ENCODE assay signal across 1 cellular context in the genomic region with DNA sequence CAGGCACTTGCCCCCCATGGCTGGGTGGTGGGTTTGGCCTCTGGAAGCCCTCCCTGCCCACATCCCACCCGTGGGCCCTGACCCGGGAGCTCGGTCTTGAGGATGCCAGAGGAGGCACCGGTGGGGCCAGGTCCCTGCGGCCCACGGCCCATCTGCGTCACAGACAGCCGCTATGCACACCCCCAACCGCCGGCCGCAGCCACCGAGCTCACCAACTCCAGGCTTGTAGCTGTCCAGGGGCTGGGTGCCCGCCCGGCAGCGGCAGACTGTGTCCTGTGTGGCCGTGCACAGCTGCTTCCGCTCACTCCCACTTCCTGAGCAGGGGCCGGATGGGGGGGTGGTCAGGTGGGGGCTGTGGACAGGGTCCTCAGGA.
TF ChIP-seq lines count a peak whose summit lies in the region.

No MANE protein-coding gene starts in this region.

TF ChIP-seq in GM12878, 131 proteins besides CTCF, POLR2A, EP300 and RAD21 (continued from another document):
- TF ChIP-seq RUNX3 (IDR thresholded peaks at IDR 0.05; ENCODE audit: low read length) (peak; percentile 16; the same call in 1 of the 2 replicates), TARDBP (IDR thresholded peaks at IDR 0.05; ENCODE audit: borderline replicate concordance) (no peak), CHD1 (IDR thresholded peaks at IDR 0.05; ENCODE audit: low read depth, low read length) (no peak), FOXK2 (IDR thresholded peaks at IDR 0.05) (no peak), STAT3 (IDR thresholded peaks at IDR 0.05; ENCODE audit: low read depth, low read length) (no peak), FOS (IDR thresholded peaks at IDR 0.05; ENCODE audit: borderline replicate concordance, extremely low read depth, insufficient read length) (no peak)
